ENCODE assay signal across 9 cellular contexts in the genomic region with DNA sequence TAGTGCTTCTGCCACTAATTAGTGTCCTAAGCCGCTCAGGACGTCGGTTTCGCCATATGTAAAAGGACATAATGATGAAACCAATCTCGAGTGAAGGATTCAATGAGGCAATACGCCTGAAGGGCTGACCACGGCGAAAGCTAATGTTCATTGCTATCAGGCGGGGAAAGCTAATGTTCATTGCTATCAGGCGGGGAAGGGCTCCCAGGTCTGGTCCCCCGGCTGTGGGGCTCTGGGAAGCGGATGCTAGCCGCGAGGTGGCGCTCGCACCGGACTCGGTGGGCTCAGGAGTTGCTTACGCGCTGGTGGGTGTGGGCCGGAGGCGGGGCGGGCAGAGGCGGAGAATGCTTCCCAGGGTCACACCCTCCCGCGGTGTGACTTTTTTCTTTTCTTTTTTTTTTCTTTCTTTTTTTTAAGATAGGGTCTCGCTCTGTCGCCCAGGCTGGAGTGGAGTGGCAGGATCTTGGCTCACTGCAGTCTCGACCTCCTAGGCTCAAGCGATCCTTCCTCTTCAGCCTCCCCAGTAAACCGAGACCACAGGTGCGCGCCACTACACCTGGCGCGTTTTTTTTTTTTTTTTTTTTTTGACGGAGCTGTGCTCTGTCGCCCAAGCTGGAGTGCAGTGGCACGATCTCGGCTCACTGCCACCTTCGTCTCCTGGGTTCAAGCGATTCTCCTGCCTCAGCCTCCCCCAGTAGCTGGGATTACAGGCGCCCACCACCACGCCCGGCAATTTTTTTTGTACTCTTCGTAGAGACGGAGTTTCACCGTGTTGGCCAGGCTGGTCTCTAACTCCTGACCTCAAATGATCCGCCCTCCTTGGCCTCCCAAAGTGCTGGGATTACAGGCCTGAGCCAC. TPM values are rescaled to one million over a fixed set of nuclear protein-coding genes. Genes with fewer than 3 reads are reported as not detected.
DNase-seq lines count a peak whose midpoint lies in the region; ATAC-seq and TF ChIP-seq lines count a peak whose summit lies in the region.
"Had no signal": no experiment of that assay in that cellular context is flagged by ENCODE, and none has a peak within 500 bp of the region (broad histone marks: within the 10 kb centered on the region; RNA-seq: fewer than 3 reads in every experiment).

No MANE protein-coding gene starts in this region.

- DNase-seq in Daoy (ENCODE audit: low read depth) (peak; percentile 95), NCI-H446 (lab: John Stamatoyannopoulos, UW) (peak; percentile 70 to 85), colonic mucosa (peak; percentile 94), left lobe of liver (ENCODE audit: low spot score) (peak; percentile 78)
- DNase-seq in activated CD4-positive, alpha-beta T cell treated with anti-CD3 and anti-CD28 coated beads for 48 hours: peak; percentile 93
- peak; percentile 90 for DNase-seq in stimulated activated CD4-positive, alpha-beta T cell treated with anti-CD3 and anti-CD28 coated beads, Interleukin-4, amount 100 ng/mL, for 1 hour

- H3K36me3 ChIP-seq in colonic mucosa: no peaks in the 10 kb centered on the region

- intact Hi-C loops in colonic mucosa (cut with DNase I): loop anchor here (5.0 kb wide), 1 partner anchor 35 kb away; no protein-coding TSS in a partner anchor

- H3K9ac ChIP-seq in colonic mucosa (ENCODE audit: low read depth in 2 of 2, low read length in 2 of 2): no peak overlapping the region

- ATAC-seq in HG03060 (IDR thresholded peaks at IDR 0.05; ENCODE audit: low read depth, unreplicated experiment) (peak; percentile 65), left lobe of liver (peak; percentile 85), GM19023 (IDR thresholded peaks at IDR 0.05; ENCODE audit: unreplicated experiment) (no peak)

- peak; percentile 83 for TF ChIP-seq CTCF in colonic mucosa (IDR thresholded peaks at IDR 0.05)

- H3K27me3 ChIP-seq in colonic mucosa: peaks cover 16% of the 10 kb centered on the region

- no peaks in the 10 kb centered on the region for H3K4me1 ChIP-seq in colonic mucosa

- no peaks in the 10 kb centered on the region for H3K9me3 ChIP-seq in colonic mucosa

- no peak overlapping the region for H3K4me3 ChIP-seq in colonic mucosa

- no peak overlapping the region for H3K27ac ChIP-seq in colonic mucosa

RNA-seq across cellular contexts. Expression of a gene that starts 1.1 kb away (rescaled TPM):
- 0.06 TPM in 1 of 2 replicates, not detected in the other for total RNA-seq in Daoy (2014; rRNA removed; shearing (Covaris generic))
- total RNA-seq in colonic mucosa: 1 to 10 TPM; 2.5 to 3.5 TPM
- total RNA-seq in left lobe of liver: 4.5 TPM

RNA-seq across cellular contexts. Expression of a gene that starts 28.0 kb away (rescaled TPM):
- not detected in 2 replicates for total RNA-seq in Daoy (2014; rRNA removed; shearing (Covaris generic))
- total RNA-seq in colonic mucosa (not detected), left lobe of liver (not detected)

RNA-seq across cellular contexts. Expression of a gene that starts 31.8 kb away (rescaled TPM):
- total RNA-seq in Daoy (2014; rRNA removed; shearing (Covaris generic)): 0.40 TPM in 1 of 2 replicates, not detected in the other
- 1 to 10 TPM in 1 of 2 donors, under 1 TPM in 1; 0.56 to 1.1 TPM for total RNA-seq in colonic mucosa
- total RNA-seq in left lobe of liver: not detected

RNA-seq across cellular contexts. Expression of a gene that starts 33.5 kb away (rescaled TPM):
- total RNA-seq in Daoy (2014; rRNA removed; shearing (Covaris generic)): not detected in 2 replicates
- total RNA-seq in colonic mucosa (not detected), left lobe of liver (not detected)
- total RNA-seq: subcutaneous adipose tissue had no signal
